ENCODE assay signal across 8 cellular contexts in the genomic region with DNA sequence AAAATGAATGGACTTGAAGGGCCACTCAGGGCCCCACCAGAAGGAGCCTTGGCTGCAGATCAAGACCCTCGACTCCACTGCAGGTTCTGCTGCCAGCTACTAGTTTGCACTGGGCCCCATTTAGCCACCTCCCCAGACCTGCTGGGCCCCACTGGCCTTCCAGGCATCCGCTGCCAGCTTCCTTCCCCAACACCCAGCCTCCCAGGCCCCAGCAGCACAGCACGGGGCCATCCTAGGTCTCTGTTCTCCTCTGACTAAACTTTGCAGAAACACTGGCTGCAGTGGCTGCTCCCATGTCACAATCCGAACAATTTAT.
DNase-seq lines count a peak whose midpoint lies in the region; ATAC-seq and TF ChIP-seq lines count a peak whose summit lies in the region.

No MANE protein-coding gene starts in this region.

- H3K36me3 Mint-ChIP-seq in effector memory CD8-positive, alpha-beta T cell (ENCODE audit: insufficient read depth), result peaks cover 95% of the 10 kb centered on the region

- H3K4me3 Mint-ChIP-seq in effector memory CD8-positive, alpha-beta T cell, result peak overlapping the region; percentile 77 to 80

- H3K4me3 ChIP-seq in GM12865 (ENCODE audit: low read depth, low read length), result no peak overlapping the region
- H3K4me3 ChIP-seq in psoas muscle, result no peak overlapping the region

- H3K27ac ChIP-seq in RWPE1 (peak overlapping the region; percentile 82), psoas muscle (peak overlapping the region; percentile 50)

- H3K27me3 ChIP-seq in psoas muscle (ENCODE audit: insufficient read depth in 3 of 3, low read length in 2 of 3), result no peaks in the 10 kb centered on the region

- 58 to 75% (median 60%) methylated on average over 4 of the region's 4 CpGs for WGBS in psoas muscle, 3 donors

- ATAC-seq in effector memory CD8-positive, alpha-beta T cell (replicated peaks), result no peak
- ATAC-seq in psoas muscle (peak; percentile 15 to 39 (median 31)), HG03565 (IDR thresholded peaks at IDR 0.05; ENCODE audit: unreplicated experiment) (no peak), HG02759 (IDR thresholded peaks at IDR 0.05; ENCODE audit: unreplicated experiment) (no peak)

- DNase-seq in GM12865 (ENCODE audit: low read depth), result peak; percentile 54
- DNase-seq in RWPE1 (ENCODE audit: low spot score), result no peak
- no peak for DNase-seq in effector memory CD8-positive, alpha-beta T cell
- DNase-seq in psoas muscle, result peak; percentile 39 to 63
- no peak for DNase-seq in NK-92 (lab: John Stamatoyannopoulos, UW; ENCODE audit: unreplicated experiment)
- DNase-seq in GOT3 (lab: John Stamatoyannopoulos, UW), result no peak

- H3K27ac Mint-ChIP-seq in effector memory CD8-positive, alpha-beta T cell, result peak overlapping the region; percentile 88 to 93

- H3K9me3 Mint-ChIP-seq in effector memory CD8-positive, alpha-beta T cell, result no peaks in the 10 kb centered on the region

- peaks cover 75 to 88% of the 10 kb centered on the region in 2 donors for H3K4me1 Mint-ChIP-seq in effector memory CD8-positive, alpha-beta T cell (ENCODE audit: low read depth in 2 of 2)

- POLR2A ChIA-PET in RWPE1 (lab: Yijun Ruan, JAX; ENCODE audit: low non-redundant PET), result no interaction called here

- intact Hi-C loops in psoas muscle (cut with DNase I), result no loop called here

- H3K27me3 Mint-ChIP-seq in effector memory CD8-positive, alpha-beta T cell, result no peaks in the 10 kb centered on the region

- TF ChIP-seq CTCF in GM12865 (IDR thresholded peaks at IDR 0.05; ENCODE audit: insufficient read depth, low read depth, low read length, missing control alignments) (no peak), RWPE1 (conservative IDR thresholded peaks at IDR 0.05; ENCODE audit: low read depth) (no peak), psoas muscle (IDR thresholded peaks at IDR 0.05) (no peak)

- H3K4me1 ChIP-seq in psoas muscle, result peaks cover 88% of the 10 kb centered on the region

- H3K36me3 ChIP-seq in psoas muscle (ENCODE audit: insufficient read depth in 1 of 2, low read depth in 1 of 2), result no peaks in the 10 kb centered on the region

- no peaks in the 10 kb centered on the region for H3K9me3 ChIP-seq in psoas muscle

- CTCF ChIA-PET in RWPE1 (lab: Yijun Ruan, JAX), result no interaction called here

Comparison
In these comparisons a context has a peak if more than half of its experiments do, and no peak if none do; other contexts are left out.
1. DNase-seq: peak in GM12865 (single experiment) and psoas muscle (2 of 2); none in RWPE1 (single experiment), effector memory CD8-positive, alpha-beta T cell (0 of 3), NK-92 (single experiment) and GOT3 (single experiment).
2. ATAC-seq: peak in psoas muscle (4 of 4); none in effector memory CD8-positive, alpha-beta T cell (single experiment), HG03565 (single experiment) and HG02759 (single experiment).